1 cellular context compared by ENCODE assay signal in the genomic region with DNA sequence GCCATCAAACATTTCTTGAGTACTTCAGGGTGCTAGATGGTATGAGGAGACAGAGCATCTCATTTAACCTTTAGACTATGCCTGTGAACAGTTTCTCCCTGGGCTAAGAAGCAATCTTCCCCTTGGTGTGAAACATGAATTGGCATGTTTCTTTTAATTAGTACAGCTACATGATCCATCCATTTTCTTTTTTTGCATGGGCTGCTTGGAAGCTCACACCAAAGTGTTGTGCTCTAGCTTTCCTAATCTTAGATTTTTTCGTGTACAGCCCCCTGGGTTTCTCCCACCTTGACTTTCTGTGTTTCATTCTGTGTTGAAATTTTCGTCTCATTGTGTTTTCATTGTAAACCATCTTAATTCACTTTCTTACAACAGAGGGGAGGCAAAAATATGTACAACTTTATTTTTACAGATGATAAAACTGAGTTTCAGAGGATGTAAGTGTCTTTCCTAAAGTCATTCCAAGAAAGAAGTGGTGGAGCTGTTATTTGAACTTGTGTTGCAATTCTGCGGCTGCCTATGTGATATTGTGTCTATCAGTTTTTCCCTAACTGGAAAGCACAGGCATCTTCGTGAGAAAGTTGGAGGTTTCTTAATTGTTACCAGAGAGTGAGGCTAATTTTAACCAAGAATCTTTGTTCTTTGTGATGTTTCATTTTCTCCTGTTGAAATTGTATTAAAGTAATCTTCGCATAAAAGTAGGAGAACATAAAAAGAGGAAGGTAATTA.
TF ChIP-seq lines count a peak whose summit lies in the region.

No MANE protein-coding gene starts in this region.

TF ChIP-seq in WTC11, 78 proteins besides CTCF, POLR2A, EP300 and RAD21 (continued from another document):
- TF ChIP-seq, protein P1, sequence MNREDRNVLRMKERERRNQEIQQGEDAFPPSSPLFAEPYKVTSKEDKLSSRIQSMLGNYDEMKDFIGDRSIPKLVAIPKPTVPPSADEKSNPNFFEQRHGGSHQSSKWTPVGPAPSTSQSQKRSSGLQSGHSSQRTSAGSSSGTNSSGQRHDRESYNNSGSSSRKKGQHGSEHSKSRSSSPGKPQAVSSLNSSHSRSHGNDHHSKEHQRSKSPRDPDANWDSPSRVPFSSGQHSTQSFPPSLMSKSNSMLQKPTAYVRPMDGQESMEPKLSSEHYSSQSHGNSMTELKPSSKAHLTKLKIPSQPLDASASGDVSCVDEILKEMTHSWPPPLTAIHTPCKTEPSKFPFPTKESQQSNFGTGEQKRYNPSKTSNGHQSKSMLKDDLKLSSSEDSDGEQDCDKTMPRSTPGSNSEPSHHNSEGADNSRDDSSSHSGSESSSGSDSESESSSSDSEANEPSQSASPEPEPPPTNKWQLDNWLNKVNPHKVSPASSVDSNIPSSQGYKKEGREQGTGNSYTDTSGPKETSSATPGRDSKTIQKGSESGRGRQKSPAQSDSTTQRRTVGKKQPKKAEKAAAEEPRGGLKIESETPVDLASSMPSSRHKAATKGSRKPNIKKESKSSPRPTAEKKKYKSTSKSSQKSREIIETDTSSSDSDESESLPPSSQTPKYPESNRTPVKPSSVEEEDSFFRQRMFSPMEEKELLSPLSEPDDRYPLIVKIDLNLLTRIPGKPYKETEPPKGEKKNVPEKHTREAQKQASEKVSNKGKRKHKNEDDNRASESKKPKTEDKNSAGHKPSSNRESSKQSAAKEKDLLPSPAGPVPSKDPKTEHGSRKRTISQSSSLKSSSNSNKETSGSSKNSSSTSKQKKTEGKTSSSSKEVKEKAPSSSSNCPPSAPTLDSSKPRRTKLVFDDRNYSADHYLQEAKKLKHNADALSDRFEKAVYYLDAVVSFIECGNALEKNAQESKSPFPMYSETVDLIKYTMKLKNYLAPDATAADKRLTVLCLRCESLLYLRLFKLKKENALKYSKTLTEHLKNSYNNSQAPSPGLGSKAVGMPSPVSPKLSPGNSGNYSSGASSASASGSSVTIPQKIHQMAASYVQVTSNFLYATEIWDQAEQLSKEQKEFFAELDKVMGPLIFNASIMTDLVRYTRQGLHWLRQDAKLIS (CRISPR knock-in tag; IDR thresholded peaks at IDR 0.05; ENCODE audit: borderline replicate concordance) = no peak
- TF ChIP-seq, protein P2, sequence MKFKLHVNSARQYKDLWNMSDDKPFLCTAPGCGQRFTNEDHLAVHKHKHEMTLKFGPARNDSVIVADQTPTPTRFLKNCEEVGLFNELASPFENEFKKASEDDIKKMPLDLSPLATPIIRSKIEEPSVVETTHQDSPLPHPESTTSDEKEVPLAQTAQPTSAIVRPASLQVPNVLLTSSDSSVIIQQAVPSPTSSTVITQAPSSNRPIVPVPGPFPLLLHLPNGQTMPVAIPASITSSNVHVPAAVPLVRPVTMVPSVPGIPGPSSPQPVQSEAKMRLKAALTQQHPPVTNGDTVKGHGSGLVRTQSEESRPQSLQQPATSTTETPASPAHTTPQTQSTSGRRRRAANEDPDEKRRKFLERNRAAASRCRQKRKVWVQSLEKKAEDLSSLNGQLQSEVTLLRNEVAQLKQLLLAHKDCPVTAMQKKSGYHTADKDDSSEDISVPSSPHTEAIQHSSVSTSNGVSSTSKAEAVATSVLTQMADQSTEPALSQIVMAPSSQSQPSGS (CRISPR knock-in tag; IDR thresholded peaks at IDR 0.05; ENCODE audit: borderline replicate concordance, low read depth) = no peak
